ENCODE assay signal across 8 cellular contexts in the genomic region with DNA sequence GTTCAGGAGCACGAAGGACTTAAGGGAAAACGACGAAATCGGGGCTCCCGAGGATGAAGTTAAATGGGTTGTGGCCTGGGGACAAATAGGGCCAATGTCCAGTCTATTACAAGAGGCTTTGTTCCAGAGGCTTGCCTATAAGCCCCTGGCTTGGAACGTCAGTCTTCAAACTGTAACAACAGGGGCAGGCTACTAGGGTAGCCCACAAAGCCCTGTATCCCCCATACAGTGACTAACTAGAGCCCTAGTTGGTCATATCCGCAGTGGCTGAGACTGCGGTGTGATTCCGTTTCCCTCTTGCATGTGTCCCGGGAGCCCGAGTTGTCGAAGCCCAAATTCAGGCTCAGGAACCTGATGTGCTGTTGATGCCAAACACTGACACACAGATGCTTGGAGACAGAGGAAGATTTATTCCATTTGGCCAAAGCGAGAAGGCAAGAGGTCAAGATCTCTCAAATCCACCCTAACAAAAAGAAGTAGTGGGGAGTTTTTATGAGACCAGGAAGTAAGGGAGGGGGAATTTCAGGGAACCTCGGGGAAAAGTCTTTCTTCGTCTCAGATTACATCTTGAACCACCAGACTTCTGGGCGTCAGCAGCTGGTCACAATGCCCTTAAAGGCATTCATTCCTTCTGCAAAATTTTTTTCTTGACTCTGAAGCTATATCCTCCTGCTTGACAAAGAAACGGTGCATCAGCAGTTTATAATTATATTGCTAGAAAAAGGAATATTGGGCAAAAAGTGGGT. TPM values are rescaled to one million over a fixed set of nuclear protein-coding genes. Genes with fewer than 3 reads are reported as not detected.
A peak's percentile ranks its signal among the peaks of the same experiment; 100 is the strongest.
DNase-seq lines count a peak whose midpoint lies in the region; ATAC-seq, FAIRE-seq and TF ChIP-seq lines count a peak whose summit lies in the region.

No MANE protein-coding gene starts in this region.

- H3K36me3 Mint-ChIP-seq in GM23338 (ENCODE audit: low read depth), result no peaks in the 10 kb centered on the region

- no peaks in the 10 kb centered on the region for H3K9me3 ChIP-seq in ovary

- H3K27me3 ChIP-seq in ACC112 (ENCODE audit: insufficient read depth, low read length) (no peaks in the 10 kb centered on the region), GM23338 (ENCODE audit: insufficient read depth) (peaks cover 11% of the 10 kb centered on the region; the same call in 1 of the 2 replicates), ovary (no peaks in the 10 kb centered on the region)

- TF ChIP-seq EP300 in ovary (IDR thresholded peaks at IDR 0.05), result no peak

- intact Hi-C loops in Right ventricle myocardium inferior (cut with DNase I) (loop anchor here (1.0 to 2.0 kb wide), 2 partner anchors 96 to 295 kb away; a partner anchor contains a TSS), ovary (cut with DNase I) (no loop called here)

- TF ChIP-seq POLR2A in ovary (IDR thresholded peaks at IDR 0.05), result no peak

- H3K79me2 ChIP-seq in ACC112 (ENCODE audit: control insufficient read depth, insufficient read depth, low read length, unreplicated experiment) (peaks cover 63% of the 10 kb centered on the region), GM23338 (replicated peaks; ENCODE audit: insufficient read depth) (no peaks in the 10 kb centered on the region)

- H3K27ac ChIP-seq in ACC112 (ENCODE audit: low read depth, low read length), result peak overlapping the region; percentile 96
- peak overlapping the region; percentile 57; the same call in 1 of the 2 replicates for H3K27ac ChIP-seq in GM23338 (ENCODE audit: low read depth)
- peak overlapping the region; percentile 97 for H3K27ac ChIP-seq in RWPE1
- H3K27ac ChIP-seq in ovary, result peak overlapping the region; percentile 78 to 88

- no peak overlapping the region; the same call in 1 of the 2 replicates for H3K27ac Mint-ChIP-seq in GM23338

- POLR2A ChIA-PET in RWPE1 (lab: Yijun Ruan, JAX; ENCODE audit: low non-redundant PET), result interaction anchor here (0.6 to 1.3 kb wide), 2 partner anchors 13 to 44 kb away, joined by 3 to 7 read pairs; no protein-coding TSS in a partner anchor

- H3K4me3 Mint-ChIP-seq in GM23338, result peak overlapping the region; percentile 94

- no peaks in the 10 kb centered on the region for H3K9me3 Mint-ChIP-seq in GM23338

- CTCF ChIA-PET in RWPE1 (lab: Yijun Ruan, JAX), result interaction anchor here (1.3 kb wide), 1 partner anchor 69 kb away, joined by 4 read pairs; no protein-coding TSS in a partner anchor

- H3K4me3 ChIP-seq in ACC112 (ENCODE audit: low read depth, low read length), result peak overlapping the region; percentile 95
- peak overlapping the region; percentile 88 for H3K4me3 ChIP-seq in GM23338
- H3K4me3 ChIP-seq in ovary, result peak overlapping the region; percentile 53

- 0 to 1% (median 1%) methylated on average over 17 of the region's 17 CpGs for WGBS in ovary, 3 donors

- H3K4me2 ChIP-seq in GM23338, result peak overlapping the region; percentile 95

- H2AFZ ChIP-seq in ACC112 (ENCODE audit: low read length, unreplicated experiment), result no peak overlapping the region
- peak overlapping the region; percentile 88 for H2AFZ ChIP-seq in GM23338

- H3K4me1 ChIP-seq in ACC112 (ENCODE audit: control insufficient read depth, insufficient read depth, low read length, unreplicated experiment), result peaks cover 45% of the 10 kb centered on the region
- peaks cover 19% of the 10 kb centered on the region; the same call in 1 of the 2 replicates for H3K4me1 ChIP-seq in GM23338 (ENCODE audit: insufficient read depth)
- H3K4me1 ChIP-seq in ovary (ENCODE audit: insufficient read depth), result peaks cover 7% of the 10 kb centered on the region

- peaks cover 7% of the 10 kb centered on the region; the same call in 1 of the 2 replicates for H3F3A ChIP-seq in GM23338 (replicated peaks; ENCODE audit: low read depth)

- ATAC-seq in GM23338, result peak; percentile 11
- peak; percentile 48 for ATAC-seq in Right ventricle myocardium inferior

- no peaks in the 10 kb centered on the region for H4K20me1 ChIP-seq in GM23338 (replicated peaks; ENCODE audit: insufficient read depth)

- DNase-seq in GM23338 (ENCODE audit: low spot score) (peak; percentile 54), RWPE1 (ENCODE audit: low spot score) (peak; percentile 34), Right ventricle myocardium inferior (ENCODE audit: missing footprints) (peak; percentile 62), ovary (peak; percentile 40 to 63 (median 48)), urothelium cell line (ENCODE audit: low spot score) (peak; percentile 19), retina (no peak)
- peak; percentile 40 for DNase-seq in activated naive CD4-positive, alpha-beta T cell treated with anti-CD3 and anti-CD28 coated beads, Interleukin-2, amount 50 U/mL, for 16 hours

- H3K9me2 ChIP-seq in GM23338 (ENCODE audit: insufficient read depth), result no peaks in the 10 kb centered on the region

- H3K36me3 ChIP-seq in ACC112 (ENCODE audit: insufficient read depth, low read length) (peaks cover 22% of the 10 kb centered on the region), GM23338 (ENCODE audit: insufficient read depth) (no peaks in the 10 kb centered on the region), ovary (no peaks in the 10 kb centered on the region)

- H3K4me1 Mint-ChIP-seq in GM23338, result peaks cover 22% of the 10 kb centered on the region

- no peak for FAIRE-seq in urothelium cell line (lab: Jason Lieb, UNC)

- peaks cover 12% of the 10 kb centered on the region for H3K27me3 Mint-ChIP-seq in GM23338 (ENCODE audit: insufficient read depth, low read depth, poor library complexity)

- TF ChIP-seq CTCF in GM23338 (conservative IDR thresholded peaks at IDR 0.05; ENCODE audit: low read depth in 2 of 2), result no peak
- TF ChIP-seq CTCF in RWPE1 (conservative IDR thresholded peaks at IDR 0.05; ENCODE audit: low read depth), result no peak
- TF ChIP-seq CTCF in ovary (IDR thresholded peaks at IDR 0.05), result no peak

TF ChIP-seq in GM23338, 12 proteins besides CTCF, POLR2A, EP300 and RAD21 (continues in another document):
- TF ChIP-seq, protein P1, sequence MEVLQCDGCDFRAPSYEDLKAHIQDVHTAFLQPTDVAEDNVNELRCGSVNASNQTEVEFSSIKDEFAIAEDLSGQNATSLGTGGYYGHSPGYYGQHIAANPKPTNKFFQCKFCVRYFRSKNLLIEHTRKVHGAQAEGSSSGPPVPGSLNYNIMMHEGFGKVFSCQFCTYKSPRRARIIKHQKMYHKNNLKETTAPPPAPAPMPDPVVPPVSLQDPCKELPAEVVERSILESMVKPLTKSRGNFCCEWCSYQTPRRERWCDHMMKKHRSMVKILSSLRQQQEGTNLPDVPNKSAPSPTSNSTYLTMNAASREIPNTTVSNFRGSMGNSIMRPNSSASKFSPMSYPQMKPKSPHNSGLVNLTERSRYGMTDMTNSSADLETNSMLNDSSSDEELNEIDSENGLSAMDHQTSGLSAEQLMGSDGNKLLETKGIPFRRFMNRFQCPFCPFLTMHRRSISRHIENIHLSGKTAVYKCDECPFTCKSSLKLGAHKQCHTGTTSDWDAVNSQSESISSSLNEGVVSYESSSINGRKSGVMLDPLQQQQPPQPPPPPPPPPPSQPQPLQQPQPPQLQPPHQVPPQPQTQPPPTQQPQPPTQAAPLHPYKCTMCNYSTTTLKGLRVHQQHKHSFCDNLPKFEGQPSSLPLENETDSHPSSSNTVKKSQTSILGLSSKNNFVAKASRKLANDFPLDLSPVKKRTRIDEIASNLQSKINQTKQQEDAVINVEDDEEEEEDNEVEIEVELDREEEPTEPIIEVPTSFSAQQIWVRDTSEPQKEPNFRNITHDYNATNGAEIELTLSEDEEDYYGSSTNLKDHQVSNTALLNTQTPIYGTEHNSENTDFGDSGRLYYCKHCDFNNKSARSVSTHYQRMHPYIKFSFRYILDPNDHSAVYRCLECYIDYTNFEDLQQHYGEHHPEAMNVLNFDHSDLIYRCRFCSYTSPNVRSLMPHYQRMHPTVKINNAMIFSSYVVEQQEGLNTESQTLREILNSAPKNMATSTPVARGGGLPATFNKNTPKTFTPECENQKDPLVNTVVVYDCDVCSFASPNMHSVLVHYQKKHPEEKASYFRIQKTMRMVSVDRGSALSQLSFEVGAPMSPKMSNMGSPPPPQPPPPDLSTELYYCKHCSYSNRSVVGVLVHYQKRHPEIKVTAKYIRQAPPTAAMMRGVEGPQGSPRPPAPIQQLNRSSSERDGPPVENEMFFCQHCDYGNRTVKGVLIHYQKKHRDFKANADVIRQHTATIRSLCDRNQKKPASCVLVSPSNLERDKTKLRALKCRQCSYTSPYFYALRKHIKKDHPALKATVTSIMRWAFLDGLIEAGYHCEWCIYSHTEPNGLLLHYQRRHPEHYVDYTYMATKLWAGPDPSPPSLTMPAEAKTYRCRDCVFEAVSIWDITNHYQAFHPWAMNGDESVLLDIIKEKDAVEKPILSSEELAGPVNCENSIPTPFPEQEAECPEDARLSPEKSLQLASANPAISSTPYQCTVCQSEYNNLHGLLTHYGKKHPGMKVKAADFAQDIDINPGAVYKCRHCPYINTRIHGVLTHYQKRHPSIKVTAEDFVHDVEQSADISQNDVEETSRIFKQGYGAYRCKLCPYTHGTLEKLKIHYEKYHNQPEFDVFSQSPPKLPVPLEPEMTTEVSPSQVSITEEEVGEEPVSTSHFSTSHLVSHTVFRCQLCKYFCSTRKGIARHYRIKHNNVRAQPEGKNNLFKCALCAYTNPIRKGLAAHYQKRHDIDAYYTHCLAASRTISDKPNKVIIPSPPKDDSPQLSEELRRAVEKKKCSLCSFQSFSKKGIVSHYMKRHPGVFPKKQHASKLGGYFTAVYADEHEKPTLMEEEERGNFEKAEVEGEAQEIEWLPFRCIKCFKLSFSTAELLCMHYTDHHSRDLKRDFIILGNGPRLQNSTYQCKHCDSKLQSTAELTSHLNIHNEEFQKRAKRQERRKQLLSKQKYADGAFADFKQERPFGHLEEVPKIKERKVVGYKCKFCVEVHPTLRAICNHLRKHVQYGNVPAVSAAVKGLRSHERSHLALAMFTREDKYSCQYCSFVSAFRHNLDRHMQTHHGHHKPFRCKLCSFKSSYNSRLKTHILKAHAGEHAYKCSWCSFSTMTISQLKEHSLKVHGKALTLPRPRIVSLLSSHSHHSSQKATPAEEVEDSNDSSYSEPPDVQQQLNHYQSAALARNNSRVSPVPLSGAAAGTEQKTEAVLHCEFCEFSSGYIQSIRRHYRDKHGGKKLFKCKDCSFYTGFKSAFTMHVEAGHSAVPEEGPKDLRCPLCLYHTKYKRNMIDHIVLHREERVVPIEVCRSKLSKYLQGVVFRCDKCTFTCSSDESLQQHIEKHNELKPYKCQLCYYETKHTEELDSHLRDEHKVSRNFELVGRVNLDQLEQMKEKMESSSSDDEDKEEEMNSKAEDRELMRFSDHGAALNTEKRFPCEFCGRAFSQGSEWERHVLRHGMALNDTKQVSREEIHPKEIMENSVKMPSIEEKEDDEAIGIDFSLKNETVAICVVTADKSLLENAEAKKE (CRISPR knock-in tag; IDR thresholded peaks at IDR 0.05), result no peak
- TF ChIP-seq CREB1 (CRISPR knock-in tag; IDR thresholded peaks at IDR 0.05; ENCODE audit: low read depth), result no peak

RNA-seq across cellular contexts. Expression of a gene that starts 0.8 kb away (rescaled TPM):
- total RNA-seq in GM23338 (2014; rRNA removed; shearing (Covaris generic)), result 6.4 and 8.5 TPM in 2 replicates
- polyA plus RNA-seq in GM23338 (2016; fragmentation: Nextera tagmentation; extraction: Ambion mirVana) (1.4 and 1.8 TPM in 2 replicates), ovary (10 to 100 TPM in 1 of 2 donors, 1 to 10 TPM in 1; 4.5 to 19.7 TPM)
- total RNA-seq in Right ventricle myocardium inferior (11.2 TPM), ovary (10 to 100 TPM in 6 of 7 donors, 1 to 10 TPM in 1; 8.7 to 22.7 (median 17.9) TPM)

RNA-seq across cellular contexts. Expression of a gene that starts 49.4 kb away (rescaled TPM):
- not detected in 2 replicates for total RNA-seq in GM23338 (2014; rRNA removed; shearing (Covaris generic))
- not detected in 2 replicates for polyA plus RNA-seq in GM23338 (2016; fragmentation: Nextera tagmentation; extraction: Ambion mirVana)
- not detected for total RNA-seq in Right ventricle myocardium inferior
- total RNA-seq in ovary, result not detected
- polyA plus RNA-seq in ovary, result not detected
